In genomic region chr9:66901141-66901540, GRCh38 we compare ENCODE assay signal across 8 cellular contexts. TPM values are rescaled to one million over a fixed set of nuclear protein-coding genes. Genes with fewer than 3 reads are reported as not detected.
DNase-seq lines count a peak whose midpoint lies in the region; ATAC-seq and TF ChIP-seq lines count a peak whose summit lies in the region.
"Not testable (repeated sequence)": the region's sequence is repeated elsewhere in the genome, so short reads cannot be mapped to it uniquely, and the experiment has no call there.

No MANE protein-coding gene starts in this region.

- H3K9me3 ChIP-seq in Panc1 (ENCODE audit: control insufficient read depth, insufficient read depth, low read depth, low read length); gastroesophageal sphincter; muscle layer of duodenum (ENCODE audit: control insufficient read depth in 1 of 2, low read length in 2 of 2); stomach smooth muscle (ENCODE audit: control insufficient read depth in 2 of 2, low read length in 2 of 2): not testable (repeated sequence)

- not testable (repeated sequence) for H3K27ac ChIP-seq in Panc1 (ENCODE audit: low read length); muscle layer of duodenum (ENCODE audit: low read length); stomach smooth muscle (ENCODE audit: low read length)
- H3K27ac ChIP-seq in gastroesophageal sphincter = peak overlapping the region; percentile 66 to 80 (median 74)

- TF ChIP-seq CTCF in Panc1 (IDR thresholded peaks at IDR 0.05); gastroesophageal sphincter (IDR thresholded peaks at IDR 0.05): not testable (repeated sequence)

- intact Hi-C loops in Panc1 (cut with micrococcal nuclease; ENCODE audit: unreplicated experiment) = not testable (repeated sequence)

- POLR2A ChIA-PET in Panc1 (lab: Charles Lee) = not testable (repeated sequence)

- TF ChIP-seq POLR2A in gastroesophageal sphincter (IDR thresholded peaks at IDR 0.05) = not testable (repeated sequence)

- in situ Hi-C loops in Panc1 (cut with HindIII; ENCODE audit: low pct_unique_long_range_greater_than_20kb, low sequenced_read_pairs) = not testable (repeated sequence)

- BruUV-seq in Panc1 (replicated peaks; lab: Mats Ljungman, UMichigan) = TSS peak; percentile 80

- H3K27me3 ChIP-seq in Panc1 (ENCODE audit: control insufficient read depth, insufficient read depth, low read length); gastroesophageal sphincter; muscle layer of duodenum (ENCODE audit: low read depth, low read length); stomach smooth muscle (ENCODE audit: control insufficient read depth in 1 of 2, insufficient read depth in 2 of 2, low read length in 2 of 2): not testable (repeated sequence)

- peak; percentile 24 for ATAC-seq in GM21526 (IDR thresholded peaks at IDR 0.05; ENCODE audit: low FRiP score, unreplicated experiment)
- ATAC-seq in HG03108 (IDR thresholded peaks at IDR 0.05; ENCODE audit: unreplicated experiment) = peak; percentile 5
- peak; percentile 6; the same call in 1 of the 2 replicates for ATAC-seq in Panc1
- ATAC-seq in gastroesophageal sphincter = not testable (repeated sequence)

- not testable (repeated sequence) for H3K4me1 ChIP-seq in Panc1 (ENCODE audit: control insufficient read depth, insufficient read depth, low read length); gastroesophageal sphincter; muscle layer of duodenum (ENCODE audit: control insufficient read depth in 1 of 2, insufficient read depth in 2 of 2, low read length in 2 of 2); stomach smooth muscle (ENCODE audit: control insufficient read depth, insufficient read depth, low read length)

- DNase-seq in ELR (ENCODE audit: low read depth) (peak; percentile 1), astrocyte of the hippocampus (ENCODE audit: low read depth, low spot score) (peak; percentile 2)
- DNase-seq in Panc1 (ENCODE audit: low read depth, low spot score) = not testable (repeated sequence)

- not testable (repeated sequence) for H3K36me3 ChIP-seq in Panc1 (ENCODE audit: control insufficient read depth, insufficient read depth, low read length); gastroesophageal sphincter; muscle layer of duodenum (ENCODE audit: control insufficient read depth in 1 of 2, insufficient read depth in 2 of 2, low read length in 2 of 2); stomach smooth muscle (ENCODE audit: control insufficient read depth in 2 of 2, insufficient read depth in 2 of 2, low read length in 2 of 2)

- CTCF ChIA-PET in Panc1 (lab: Charles Lee) = not testable (repeated sequence)

- TF ChIP-seq EP300 in gastroesophageal sphincter (IDR thresholded peaks at IDR 0.05) = not testable (repeated sequence)

- WGBS in gastroesophageal sphincter (ENCODE audit: low coverage in 1 of 2), 2 donors = 0 to 19% methylated on average over 3 to 4 of the region's 8 CpGs

- H3K9ac ChIP-seq in stomach smooth muscle (ENCODE audit: low read length in 2 of 2) = peak overlapping the region; percentile 42 to 71

- H3K4me3 ChIP-seq in Panc1 (ENCODE audit: low read depth in 2 of 2, low read length in 2 of 2) (peak overlapping the region; percentile 42 to 49), gastroesophageal sphincter (peak overlapping the region; percentile 56 to 88), muscle layer of duodenum (ENCODE audit: low read depth in 1 of 2, low read length in 2 of 2) (peak overlapping the region; percentile 44 to 61), stomach smooth muscle (ENCODE audit: low read length in 2 of 2) (peak overlapping the region; percentile 63 to 67)

RNA-seq across cellular contexts. Expression of gene ZNF658, which starts 0.6 kb away (rescaled TPM):
- total RNA-seq in Panc1 (2021; ENCODE audit: unreplicated experiment) (3.6 TPM), gastroesophageal sphincter (1 to 10 TPM; 4.8 to 8.2 (median 7.0) TPM)
- polyA plus RNA-seq in Panc1 (2012; ENCODE audit: insufficient read length) = 3.0 TPM
